Comparison of ENCODE assay signal across 8 cellular contexts in the genomic region with DNA sequence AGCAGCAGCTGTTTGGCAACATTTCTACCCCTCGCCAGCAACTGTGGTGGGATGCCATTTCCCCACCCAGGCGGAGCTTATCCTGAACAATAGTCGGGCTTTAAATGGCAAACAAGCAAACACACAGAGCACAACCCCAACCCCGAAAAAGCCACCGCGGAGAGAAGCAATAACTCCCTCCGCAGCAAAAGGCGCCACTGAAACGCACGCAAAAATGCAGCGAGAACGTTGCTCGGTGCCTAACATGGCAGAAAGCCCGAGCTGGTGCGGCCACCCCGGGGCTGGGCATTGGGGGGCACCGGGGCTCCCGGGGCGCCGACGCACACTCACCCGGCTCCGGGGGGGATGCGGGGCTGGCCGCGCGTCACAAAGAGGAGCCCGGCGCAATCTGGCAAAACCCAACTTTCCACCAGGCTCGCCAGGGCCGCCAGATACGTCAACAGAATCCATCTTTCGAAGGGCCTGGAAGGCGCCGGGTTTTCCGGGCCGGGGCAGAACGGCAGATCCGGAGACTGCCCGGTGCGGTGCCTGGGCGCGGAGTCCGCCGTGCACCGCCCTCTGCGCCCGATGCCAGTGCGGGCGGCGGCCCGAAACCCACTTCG. TPM values are rescaled to one million over a fixed set of nuclear protein-coding genes. Genes with fewer than 3 reads are reported as not detected.
DNase-seq lines count a peak whose midpoint lies in the region; ATAC-seq and TF ChIP-seq lines count a peak whose summit lies in the region.

No MANE protein-coding gene starts in this region.

- no peak for TF ChIP-seq POLR2A in tibial nerve (IDR thresholded peaks at IDR 0.05)

- no peak for TF ChIP-seq CTCF in astrocyte of the spinal cord (IDR thresholded peaks at IDR 0.05; ENCODE audit: low read depth, low read length)
- TF ChIP-seq CTCF in lower lobe of right lung (IDR thresholded peaks at IDR 0.05): no peak
- TF ChIP-seq CTCF in tibial nerve (IDR thresholded peaks at IDR 0.05): no peak

- WGBS in tibial nerve, 2 donors: 0 to 28% methylated on average over 13 to 30 of the region's 53 CpGs

- DNase-seq in T-helper 1 cell: no peak
- no peak for DNase-seq in astrocyte of the spinal cord (ENCODE audit: low read depth, low spot score)
- DNase-seq in lower lobe of right lung: no peak
- DNase-seq in tibial nerve (ENCODE audit: low spot score in 2 of 2): no peak
- DNase-seq in HT-29 (ENCODE audit: low spot score): no peak

- H3K27ac ChIP-seq in lower lobe of right lung (peak overlapping the region; percentile 75), tibial nerve (peak overlapping the region in 3 of 4 donors; percentile 34 to 82 (median 44))

- H3K4me1 ChIP-seq in lower lobe of right lung: no peaks in the 10 kb centered on the region
- H3K4me1 ChIP-seq in tibial nerve: peaks cover 0 to 6% (median 0%) of the 10 kb centered on the region in 4 donors

- peak; percentile 45 to 56 for ATAC-seq in lower lobe of right lung
- no peak for ATAC-seq in GM19023 (IDR thresholded peaks at IDR 0.05; ENCODE audit: unreplicated experiment)
- no peak for ATAC-seq in GM21529 (IDR thresholded peaks at IDR 0.05; ENCODE audit: unreplicated experiment)

- H3K9me3 Mint-ChIP-seq in T-helper 1 cell treated with Interleukin-12 subunit alpha and Interleukin-12 subunit beta and Interleukin-4 antibody, amounts not matched to agents 30 μg/mL and 1 μg/mL, for 36 hours: no peaks in the 10 kb centered on the region

- no peak overlapping the region for H3K27ac Mint-ChIP-seq in T-helper 1 cell treated with Interleukin-12 subunit alpha and Interleukin-12 subunit beta and Interleukin-4 antibody, amounts not matched to agents 30 μg/mL and 1 μg/mL, for 36 hours

- intact Hi-C loops in lower lobe of right lung (cut with DNase I): no loop called here

- H3K36me3 ChIP-seq in lower lobe of right lung (no peaks in the 10 kb centered on the region), tibial nerve (no peaks in the 10 kb centered on the region)

- H3K4me3 ChIP-seq in astrocyte of the spinal cord (ENCODE audit: low read depth, low read length) (peak overlapping the region; percentile 17), lower lobe of right lung (peak overlapping the region; percentile 65), tibial nerve (peak overlapping the region; percentile 35 to 70 (median 46))

- H3K27me3 Mint-ChIP-seq in T-helper 1 cell treated with Interleukin-12 subunit alpha and Interleukin-12 subunit beta and Interleukin-4 antibody, amounts not matched to agents 30 μg/mL and 1 μg/mL, for 36 hours (ENCODE audit: low read depth): peaks cover 60% of the 10 kb centered on the region

- in situ Hi-C loops in astrocyte of the spinal cord (cut with HindIII; ENCODE audit: low sequenced_read_pairs): no loop called here

- H3K27me3 ChIP-seq in lower lobe of right lung (ENCODE audit: low read depth) (no peaks in the 10 kb centered on the region), tibial nerve (peaks cover 0 to 6% of the 10 kb centered on the region in 2 donors)

- TF ChIP-seq EP300 in tibial nerve (IDR thresholded peaks at IDR 0.05): no peak

- H3K9me3 ChIP-seq in lower lobe of right lung (no peaks in the 10 kb centered on the region), tibial nerve (no peaks in the 10 kb centered on the region)

- peaks cover 2% of the 10 kb centered on the region for H3K4me1 Mint-ChIP-seq in T-helper 1 cell treated with Interleukin-12 subunit alpha and Interleukin-12 subunit beta and Interleukin-4 antibody, amounts not matched to agents 30 μg/mL and 1 μg/mL, for 36 hours (ENCODE audit: low read depth)

- no peaks in the 10 kb centered on the region for H3K36me3 Mint-ChIP-seq in T-helper 1 cell treated with Interleukin-12 subunit alpha and Interleukin-12 subunit beta and Interleukin-4 antibody, amounts not matched to agents 30 μg/mL and 1 μg/mL, for 36 hours (ENCODE audit: low read depth)

- peak overlapping the region; percentile 54 for H3K4me3 Mint-ChIP-seq in T-helper 1 cell treated with Interleukin-12 subunit alpha and Interleukin-12 subunit beta and Interleukin-4 antibody, amounts not matched to agents 30 μg/mL and 1 μg/mL, for 36 hours

RNA-seq across cellular contexts. Expression of a gene that starts 0.8 kb away (rescaled TPM):
- total RNA-seq in lower lobe of right lung: 26.5 TPM
- total RNA-seq in tibial nerve: 10 to 100 TPM; 17.1 to 25.1 (median 23.4) TPM
- not detected in 2 replicates for total RNA-seq in HT-29 (2014; rRNA removed; shearing (Covaris generic))

Comparison
In these comparisons a context has a peak if more than half of its experiments do, and no peak if none do; other contexts are left out.
1. ATAC-seq: peak in lower lobe of right lung (2 of 2); none in GM19023 (single experiment) and GM21529 (single experiment).
2. RNA of a gene that starts 0.8 kb away (total RNA-seq): 26.5 TPM in lower lobe of right lung (single experiment) and 17.1 to 25.1 TPM in tibial nerve; not detected in HT-29; every median in the first group is over 10 times any median in the second.
3. Peak in every context shown above with its lines, with median percentiles within 50 percentile points of each other: H3K4me3 ChIP-seq.